14 cellular contexts compared by ENCODE assay signal in genomic region chr4:176467011-176467410, GRCh38.
DNase-seq lines count a peak whose midpoint lies in the region; ATAC-seq and TF ChIP-seq lines count a peak whose summit lies in the region.
"Had no signal": no experiment of that assay in that cellular context is flagged by ENCODE, and none has a peak within 500 bp of the region (broad histone marks: within the 10 kb centered on the region; RNA-seq: fewer than 3 reads in every experiment).

No MANE protein-coding gene starts in this region.

- no peak for TF ChIP-seq CTCF in HFFc6 (IDR thresholded peaks at IDR 0.05)
- no peak for TF ChIP-seq CTCF in choroid plexus epithelial cell (conservative IDR thresholded peaks at IDR 0.05; ENCODE audit: low read depth, low read length)

- peaks cover 30% of the 10 kb centered on the region for H3K4me1 Mint-ChIP-seq in HFFc6 (ENCODE audit: low read depth)
- H3K4me1 Mint-ChIP-seq in activated CD4-positive, alpha-beta T cell treated with anti-CD3 and anti-CD28 coated beads, Interleukin-2, amount 10 ng/mL, durations not matched to agents 7 days and 5 days = no peaks in the 10 kb centered on the region

- no peaks in the 10 kb centered on the region for H3K27me3 Mint-ChIP-seq in HFFc6 (ENCODE audit: insufficient read depth)
- no peaks in the 10 kb centered on the region for H3K27me3 Mint-ChIP-seq in activated CD4-positive, alpha-beta T cell treated with anti-CD3 and anti-CD28 coated beads, Interleukin-2, amount 10 ng/mL, durations not matched to agents 7 days and 5 days

- no peak overlapping the region for H3K4me3 ChIP-seq in choroid plexus epithelial cell (ENCODE audit: low read depth, low read length)
- H3K4me3 ChIP-seq: BLaER1 treated with 17β-estradiol and CSF1 and Interleukin-3, amounts not matched to agents 10 nM and 100 nM; PC-9 had no signal

- DNase-seq in AG20443 (ENCODE audit: low spot score) (peak; percentile 41), HFFc6 (peak; percentile 83), choroid plexus epithelial cell (ENCODE audit: low read depth) (peak; percentile 6), stromal cell of bone marrow (ENCODE audit: low read depth) (peak; percentile 48)
- DNase-seq in activated CD4-positive, alpha-beta T cell treated with anti-CD3 and anti-CD28 coated beads, Interleukin-2, amount 10 ng/mL, durations not matched to agents 7 days and 5 days = no peak
- no peak for DNase-seq in activated naive CD4-positive, alpha-beta T cell treated with Interleukin-2 at 50 U/mL for 16 hours
- DNase-seq: DMS 273 treated with DMSO at 0.1 percent for 48 hours, HCEC 1CT, NCI-H1930, NCI-H446 treated with DMSO at 0.1 percent for 48 hours, NCI-H774, PC-9 had no signal

- peak overlapping the region; percentile 61; the same call in 1 of the 2 replicates for H3K27ac Mint-ChIP-seq in HFFc6
- no peak overlapping the region for H3K27ac Mint-ChIP-seq in activated CD4-positive, alpha-beta T cell treated with anti-CD3 and anti-CD28 coated beads, Interleukin-2, amount 10 ng/mL, durations not matched to agents 7 days and 5 days

- POLR2A ChIA-PET in activated CD4-positive, alpha-beta T cell treated with anti-CD3 and anti-CD28 coated beads, Interleukin-2, amount 10 ng/mL, durations not matched to agents 7 days and 5 days (lab: Charles Lee) = no interaction called here

- no peaks in the 10 kb centered on the region for H3K9me3 Mint-ChIP-seq in HFFc6
- H3K9me3 Mint-ChIP-seq in activated CD4-positive, alpha-beta T cell treated with anti-CD3 and anti-CD28 coated beads, Interleukin-2, amount 10 ng/mL, durations not matched to agents 7 days and 5 days = peaks cover 7% of the 10 kb centered on the region

- peak overlapping the region; percentile 57; the same call in 1 of the 2 replicates for H3K4me3 Mint-ChIP-seq in HFFc6
- H3K4me3 Mint-ChIP-seq in activated CD4-positive, alpha-beta T cell treated with anti-CD3 and anti-CD28 coated beads, Interleukin-2, amount 10 ng/mL, durations not matched to agents 7 days and 5 days = no peak overlapping the region

- CTCF ChIA-PET in activated CD4-positive, alpha-beta T cell treated with anti-CD3 and anti-CD28 coated beads, Interleukin-2, amount 10 ng/mL, durations not matched to agents 7 days and 5 days (lab: Charles Lee) = no interaction called here

- ATAC-seq in HG03571 (IDR thresholded peaks at IDR 0.05; ENCODE audit: unreplicated experiment) = no peak

- H3K36me3 Mint-ChIP-seq in HFFc6 (ENCODE audit: low read depth) = no peaks in the 10 kb centered on the region
- H3K36me3 Mint-ChIP-seq in activated CD4-positive, alpha-beta T cell treated with anti-CD3 and anti-CD28 coated beads, Interleukin-2, amount 10 ng/mL, durations not matched to agents 7 days and 5 days (ENCODE audit: low read depth) = no peaks in the 10 kb centered on the region

Comparison
In these comparisons a context has a peak if more than half of its experiments do, and no peak if none do; other contexts are left out.
1. DNase-seq: peak in AG20443 (single experiment), HFFc6 (single experiment), choroid plexus epithelial cell (single experiment) and stromal cell of bone marrow (single experiment); none in activated CD4-positive, alpha-beta T cell treated with anti-CD3 and anti-CD28 coated beads, Interleukin-2, amount 10 ng/mL, durations not matched to agents 7 days and 5 days (single experiment) and activated naive CD4-positive, alpha-beta T cell treated with Interleukin-2 at 50 U/mL for 16 hours (single experiment).